ENCODE assay signal across 26 cellular contexts in genomic region chr11:30595929-30596328, GRCh38.
"Had no signal": no experiment of that assay in that cellular context is flagged by ENCODE, and none has a peak within 500 bp of the region (broad histone marks: within the 10 kb centered on the region; RNA-seq: fewer than 3 reads in every experiment).

No MANE protein-coding gene starts in this region.

- H3K4me1 ChIP-seq: esophagus squamous epithelium, right lobe of liver, stomach, testis, tibial nerve, upper lobe of left lung had no signal

- FAIRE-seq: endometrium, urothelium cell line had no signal

- H3K4me3 ChIP-seq: coronary artery, esophagus squamous epithelium, lung, ovary, right lobe of liver, stomach, testis, tibial nerve, upper lobe of left lung had no signal

- H3K9me3 ChIP-seq: esophagus squamous epithelium, ovary, psoas muscle, right lobe of liver, stomach, testis, tibial nerve, upper lobe of left lung had no signal

- H3K27me3 ChIP-seq: esophagus squamous epithelium, ovary, right lobe of liver, stomach, testis, tibial nerve, upper lobe of left lung had no signal

- DNase-seq: dermis blood vessel endothelial cell; effector memory CD4-positive, alpha-beta T cell; erythroblast; esophagus squamous epithelium; foreskin melanocyte; hypothalamus; kidney; midbrain; naive thymus-derived CD4-positive, alpha-beta T cell; occipital lobe; ovary; posterior cingulate gyrus; psoas muscle; right lobe of liver; stimulated activated CD4-positive, alpha-beta T cell treated with anti-CD3 and anti-CD28 coated beads, Interleukin-2, amount 100 ng/mL, for 24 hours; stimulated activated CD4-positive, alpha-beta T cell treated with anti-CD3 and anti-CD28 coated beads, Interleukin-4, amount 100 ng/mL, for 24 hours; stimulated activated naive CD4-positive, alpha-beta T cell treated with Interleukin-2 at 50 U/mL for 16 hours; stomach; substantia nigra; testis; upper lobe of left lung had no signal

- H3K27ac ChIP-seq: coronary artery, esophagus squamous epithelium, ovary, psoas muscle, right lobe of liver, testis, tibial nerve, upper lobe of left lung had no signal

- H3K36me3 ChIP-seq: esophagus squamous epithelium, ovary, right lobe of liver, stomach, tibial nerve, upper lobe of left lung had no signal
